In genomic region chr3:197807969-197808587, GRCh38 we compare ENCODE assay signal across 14 cellular contexts. TPM values are rescaled to one million over a fixed set of nuclear protein-coding genes. Genes with fewer than 3 reads are reported as not detected.
DNase-seq lines count a peak whose midpoint lies in the region; ATAC-seq and TF ChIP-seq lines count a peak whose summit lies in the region.
"Had no signal": no experiment of that assay in that cellular context is flagged by ENCODE, and none has a peak within 500 bp of the region (broad histone marks: within the 10 kb centered on the region; RNA-seq: fewer than 3 reads in every experiment).

No MANE protein-coding gene starts in this region.

- no peaks in the 10 kb centered on the region for H3K27me3 ChIP-seq in BJ (ENCODE audit: control insufficient read depth, insufficient read depth, low read length)
- H3K27me3 ChIP-seq in neural progenitor cell = no peaks in the 10 kb centered on the region
- H3K27me3 ChIP-seq: thyroid gland had no signal

- H3K4me3 Mint-ChIP-seq in neural progenitor cell = no peak overlapping the region

- H3K27me3 Mint-ChIP-seq in neural progenitor cell (ENCODE audit: insufficient read depth, low read depth) = peaks cover 2% of the 10 kb centered on the region

- H3K4me3 ChIP-seq in BJ (ENCODE audit: low read depth, low read length) = no peak overlapping the region
- no peak overlapping the region for H3K4me3 ChIP-seq in choroid plexus epithelial cell (ENCODE audit: low read depth, low read length)
- no peak overlapping the region for H3K4me3 ChIP-seq in neural progenitor cell
- H3K4me3 ChIP-seq: HAP-1, thyroid gland had no signal

- H3K9me3 Mint-ChIP-seq in neural progenitor cell = no peaks in the 10 kb centered on the region
- H3K9me3 Mint-ChIP-seq: activated T-cell treated with anti-CD3 and anti-CD28 coated beads, Interleukin-2, amount 50 U/mL, for 72 hours had no signal

- H3K4me1 ChIP-seq in neural progenitor cell = peaks cover 9% of the 10 kb centered on the region
- H3K4me1 ChIP-seq: HAP-1 had no signal

- POLR2A ChIA-PET in BJ (lab: Charles Lee) = no interaction called here

- peak overlapping the region; percentile 6 for H3K4me2 ChIP-seq in neural progenitor cell

- peaks cover 32% of the 10 kb centered on the region for H4K20me1 ChIP-seq in neural progenitor cell (ENCODE audit: low read depth)

- H3K36me3 Mint-ChIP-seq in neural progenitor cell = peaks cover 11% of the 10 kb centered on the region

- peaks cover 94% of the 10 kb centered on the region for H3K79me2 ChIP-seq in neural progenitor cell (ENCODE audit: low read depth)

- H3K36me3 ChIP-seq in BJ (ENCODE audit: control insufficient read depth, insufficient read depth, low read length) (no peaks in the 10 kb centered on the region), neural progenitor cell (peaks cover 4% of the 10 kb centered on the region)
- H3K36me3 ChIP-seq: HAP-1, thyroid gland had no signal

- CTCF ChIA-PET in BJ (lab: Yijun Ruan, JAX) = interaction anchor here (0.6 kb wide), 1 partner anchor 18 kb away, joined by 3 read pairs; no protein-coding TSS in a partner anchor

- DNase-seq in BJ (ENCODE audit: low read depth) (peak; percentile 16), M059J (ENCODE audit: low read depth) (peak; percentile 39), choroid plexus epithelial cell (ENCODE audit: low read depth) (peak; percentile 55), neural progenitor cell (ENCODE audit: low spot score) (no peak), DMS153 treated with DMSO at 0.1 percent for 48 hours (lab: John Stamatoyannopoulos, UW; ENCODE audit: unreplicated experiment) (no peak), mucosa of gallbladder (ENCODE audit: low spot score) (no peak)
- DNase-seq in NK-92 treated with Interleukin-12 subunit alpha and Interleukin-12 subunit beta, amount 100 ng/mL, for 24 hours (lab: John Stamatoyannopoulos, UW) = no peak
- DNase-seq: activated T-cell treated with anti-CD3 and anti-CD28 coated beads, Interleukin-2, amount 50 U/mL, for 72 hours; NCI-H2227 treated with DMSO at 0.1 percent for 48 hours; stimulated activated CD4-positive, alpha-beta T cell treated with anti-CD3 and anti-CD28 coated beads, Interleukin-12 subunit alpha, Interleukin-12 subunit beta, amount 100 ng/mL, for 4 hours; thyroid gland had no signal

- ATAC-seq in HG02852 (IDR thresholded peaks at IDR 0.05; ENCODE audit: unreplicated experiment) = no peak
- ATAC-seq: left lobe of liver had no signal

- peak overlapping the region; percentile 65 for H3K27ac ChIP-seq in neural progenitor cell
- H3K27ac ChIP-seq: thyroid gland had no signal

- no peak overlapping the region for H3K27ac Mint-ChIP-seq in neural progenitor cell
- H3K27ac Mint-ChIP-seq: activated T-cell treated with anti-CD3 and anti-CD28 coated beads, Interleukin-2, amount 50 U/mL, for 72 hours had no signal

- peaks cover 5% of the 10 kb centered on the region for H3K4me1 Mint-ChIP-seq in neural progenitor cell

- TF ChIP-seq CTCF in BJ (IDR thresholded peaks at IDR 0.05; ENCODE audit: insufficient read depth, low read depth, low read length) (no peak), choroid plexus epithelial cell (conservative IDR thresholded peaks at IDR 0.05; ENCODE audit: low read depth, low read length) (no peak), neural progenitor cell (IDR thresholded peaks at IDR 0.05) (no peak)

- H3K9me3 ChIP-seq in neural progenitor cell (ENCODE audit: low read depth) = no peaks in the 10 kb centered on the region
- H3K9me3 ChIP-seq: HAP-1, thyroid gland had no signal

- no peak overlapping the region for H2AFZ ChIP-seq in neural progenitor cell (replicated peaks)

- no peaks in the 10 kb centered on the region for H3F3A ChIP-seq in neural progenitor cell (ENCODE audit: low read depth)

- H3K9ac ChIP-seq in neural progenitor cell = no peak overlapping the region

RNA-seq across cellular contexts. Expression of gene LRCH3, which starts 17.0 kb away (rescaled TPM):
- polyA plus RNA-seq in BJ (2011; rRNA removed) = 109 and 155 TPM in 2 replicates
- polyA minus RNA-seq in BJ (2011; rRNA and poly(A)+ RNA removed) = 60.8 and 82.3 TPM in 2 replicates
- total RNA-seq in M059J (2014; rRNA removed; shearing (Covaris generic)) = 23.6 and 24.4 TPM in 2 replicates
- total RNA-seq in neural progenitor cell (ENCODE audit: low replicate concordance) = 45.9 and 56.2 TPM in 2 replicates
- 54.0 TPM for total RNA-seq in mucosa of gallbladder

RNA-seq across cellular contexts. Expression of gene FYTTD1, which starts 58.4 kb away (rescaled TPM):
- polyA plus RNA-seq in BJ (2011; rRNA removed) = 37.2 and 61.6 TPM in 2 replicates
- polyA minus RNA-seq in BJ (2011; rRNA and poly(A)+ RNA removed) = 11.7 and 11.8 TPM in 2 replicates
- 51.2 and 62.4 TPM in 2 replicates for total RNA-seq in M059J (2014; rRNA removed; shearing (Covaris generic))
- 38.4 and 104 TPM in 2 replicates for total RNA-seq in neural progenitor cell (ENCODE audit: low replicate concordance)
- total RNA-seq in mucosa of gallbladder = 54.6 TPM

Comparison
In these comparisons a context has a peak if more than half of its experiments do, and no peak if none do; other contexts are left out.
1. DNase-seq: peak in BJ (single experiment), M059J (single experiment) and choroid plexus epithelial cell (single experiment); none in neural progenitor cell (single experiment), DMS153 treated with DMSO at 0.1 percent for 48 hours (single experiment), mucosa of gallbladder (single experiment) and NK-92 treated with Interleukin-12 subunit alpha and Interleukin-12 subunit beta, amount 100 ng/mL, for 24 hours (single experiment).